Comparison of ENCODE assay signal across 10 cellular contexts in the genomic region with DNA sequence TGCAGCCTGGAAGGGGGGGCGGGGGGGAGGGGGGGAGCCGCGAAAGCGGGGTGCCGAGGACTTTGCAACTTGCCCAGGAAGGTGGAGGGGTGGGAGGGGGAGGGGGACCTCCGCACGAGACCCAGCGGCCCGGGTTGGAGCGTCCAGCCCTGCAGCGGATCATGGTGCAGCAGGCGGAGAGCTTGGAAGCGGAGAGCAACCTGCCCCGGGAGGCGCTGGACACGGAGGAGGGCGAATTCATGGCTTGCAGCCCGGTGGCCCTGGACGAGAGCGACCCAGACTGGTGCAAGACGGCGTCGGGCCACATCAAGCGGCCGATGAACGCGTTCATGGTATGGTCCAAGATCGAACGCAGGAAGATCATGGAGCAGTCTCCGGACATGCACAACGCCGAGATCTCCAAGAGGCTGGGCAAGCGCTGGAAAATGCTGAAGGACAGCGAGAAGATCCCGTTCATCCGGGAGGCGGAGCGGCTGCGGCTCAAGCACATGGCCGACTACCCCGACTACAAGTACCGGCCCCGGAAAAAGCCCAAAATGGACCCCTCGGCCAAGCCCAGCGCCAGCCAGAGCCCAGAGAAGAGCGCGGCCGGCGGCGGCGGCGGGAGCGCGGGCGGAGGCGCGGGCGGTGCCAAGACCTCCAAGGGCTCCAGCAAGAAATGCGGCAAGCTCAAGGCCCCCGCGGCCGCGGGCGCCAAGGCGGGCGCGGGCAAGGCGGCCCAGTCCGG. TPM values are rescaled to one million over a fixed set of nuclear protein-coding genes. Genes with fewer than 3 reads are reported as not detected.
DNase-seq lines count a peak whose midpoint lies in the region; ATAC-seq lines count a peak whose summit lies in the region.
"Had no signal": no experiment of that assay in that cellular context is flagged by ENCODE, and none has a peak within 500 bp of the region (broad histone marks: within the 10 kb centered on the region; RNA-seq: fewer than 3 reads in every experiment).

No MANE protein-coding gene starts in this region.

- under 1% methylated on average over 68 of the region's 69 CpGs for WGBS in HUES64

- H4K20me1 ChIP-seq in BLaER1 treated with 17β-estradiol and CSF1 and Interleukin-3, amounts not matched to agents 10 nM and 100 nM, result peaks cover 0 to 49% (median 33%) of the 10 kb centered on the region in 11 experiments; a peak in 19 of 22 replicates

- DNase-seq in brain pericyte (ENCODE audit: low read depth, low spot score) (peak; percentile 43), myocyte (ENCODE audit: low read depth) (peak; percentile 66)
- DNase-seq in activated CD4-positive, alpha-beta T cell treated with anti-CD3 and anti-CD28 coated beads, Interleukin-2, amount 50 U/mL, for 48 hours, result no peak

- no peaks in the 10 kb centered on the region for H3K27me3 ChIP-seq in BLaER1 treated with 17β-estradiol and CSF1 and Interleukin-3, amounts not matched to agents 10 nM and 100 nM
- peaks cover 3% of the 10 kb centered on the region; the same call in 1 of the 2 replicates for H3K27me3 ChIP-seq in HUES64 (ENCODE audit: insufficient read depth, low read length)

- peak overlapping the region; percentile 69 to 98 (median 95) for H3K4me2 ChIP-seq in BLaER1 treated with 17β-estradiol and CSF1 and Interleukin-3, amounts not matched to agents 10 nM and 100 nM

- H3K4me3 ChIP-seq in BLaER1 treated with 17β-estradiol and CSF1 and Interleukin-3, amounts not matched to agents 10 nM and 100 nM, result peak overlapping the region; percentile 76 to 94 (median 85)
- H3K4me3 ChIP-seq in HUES64 (ENCODE audit: low read length), result peak overlapping the region; percentile 92

- peak overlapping the region in 10 of 11 experiments; percentile 50 to 99 (median 94); a peak in 20 of 22 replicates for H3K27ac ChIP-seq in BLaER1 treated with 17β-estradiol and CSF1 and Interleukin-3, amounts not matched to agents 10 nM and 100 nM
- peak overlapping the region; percentile 40 for H3K27ac ChIP-seq in HUES64 (ENCODE audit: low read depth, low read length)
- H3K27ac ChIP-seq: tibial nerve had no signal

- ATAC-seq in GM18868 (IDR thresholded peaks at IDR 0.05; ENCODE audit: unreplicated experiment) (no peak), GM18907 (IDR thresholded peaks at IDR 0.05; ENCODE audit: unreplicated experiment) (no peak), GM19324 (IDR thresholded peaks at IDR 0.05; ENCODE audit: low FRiP score, unreplicated experiment) (no peak)

- peak overlapping the region; percentile 65 to 98 (median 95); a peak in 21 of 22 replicates for H3K9ac ChIP-seq in BLaER1 treated with 17β-estradiol and CSF1 and Interleukin-3, amounts not matched to agents 10 nM and 100 nM
- H3K9ac ChIP-seq in HUES64 (ENCODE audit: low read depth, low read length), result peak overlapping the region; percentile 83

- H3K36me3 ChIP-seq in BLaER1 treated with 17β-estradiol and CSF1 and Interleukin-3, amounts not matched to agents 10 nM and 100 nM, result no peaks in the 10 kb centered on the region
- H3K36me3 ChIP-seq in HUES64 (ENCODE audit: insufficient read depth, low read length), result peaks cover 10% of the 10 kb centered on the region; the same call in 1 of the 2 replicates
- H3K36me3 ChIP-seq: tibial nerve had no signal

- H3K9me3 ChIP-seq in BLaER1 treated with 17β-estradiol and CSF1 and Interleukin-3, amounts not matched to agents 10 nM and 100 nM (replicated peaks in 1 of 11), result no peaks in the 10 kb centered on the region
- no peaks in the 10 kb centered on the region for H3K9me3 ChIP-seq in HUES64 (ENCODE audit: insufficient read depth, low read depth, low read length)
- H3K9me3 ChIP-seq: tibial nerve had no signal

- peaks cover 2 to 18% (median 7%) of the 10 kb centered on the region in 10 experiments; a peak in 18 of 20 replicates for H3K4me1 ChIP-seq in BLaER1 treated with 17β-estradiol and CSF1 and Interleukin-3, amounts not matched to agents 10 nM and 100 nM
- peaks cover 12% of the 10 kb centered on the region for H3K4me1 ChIP-seq in HUES64 (ENCODE audit: insufficient read depth, low read length)

RNA-seq across cellular contexts. Expression of a gene that starts 0.5 kb away (rescaled TPM):
- polyA plus RNA-seq in HUES64 (2013, experiment 1 of 2), result 25.4 TPM
- 33.3 TPM for polyA plus RNA-seq in HUES64 (2013, experiment 2 of 2)
- 23.0 and 24.0 TPM in 2 replicates for total RNA-seq in myocyte
- 15.0 TPM for polyA plus RNA-seq in myocyte (2012)
- total RNA-seq: M059J, tibial nerve had no signal

Comparison
In these comparisons a context has a peak if more than half of its experiments do, and no peak if none do; other contexts are left out.
1. DNase-seq: peak in brain pericyte (single experiment) and myocyte (single experiment); none in activated CD4-positive, alpha-beta T cell treated with anti-CD3 and anti-CD28 coated beads, Interleukin-2, amount 50 U/mL, for 48 hours (0 of 2).